1 cellular context compared by ENCODE assay signal in the genomic region with DNA sequence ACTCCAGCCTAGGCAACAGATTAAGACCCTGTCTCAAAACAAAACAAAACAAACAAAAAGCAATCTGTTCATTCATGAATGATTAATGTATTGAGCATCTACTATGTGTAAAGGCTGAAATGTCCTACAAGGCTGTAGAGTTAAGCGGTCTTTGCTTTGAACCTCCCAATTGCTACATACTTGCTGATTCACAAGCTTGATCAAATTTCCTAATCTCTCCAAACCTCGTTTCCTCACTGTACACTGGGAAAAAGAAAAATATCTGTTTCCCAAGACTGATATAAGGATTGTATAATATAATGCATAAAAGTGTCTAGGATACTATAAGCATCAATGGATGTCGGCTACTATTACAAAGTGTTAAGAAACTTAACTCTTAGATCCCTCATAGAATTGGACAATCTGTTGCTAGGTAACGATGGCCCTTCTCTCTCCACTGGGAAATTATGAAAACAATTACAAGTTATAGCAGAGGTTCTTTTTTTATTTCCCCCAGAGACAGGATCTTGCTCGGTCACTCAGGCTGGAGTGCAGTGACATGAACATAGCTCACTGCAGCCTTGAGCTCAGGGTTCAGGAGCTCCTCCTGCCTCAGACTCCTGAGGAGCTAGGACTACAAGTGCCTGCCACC.
TF ChIP-seq lines count a peak whose summit lies in the region.

No MANE protein-coding gene starts in this region.

TF ChIP-seq in K562, 482 proteins besides CTCF, POLR2A, EP300 and RAD21:
- peak; percentile 71 for TF ChIP-seq RFX1 (IDR thresholded peaks at IDR 0.05)
- no peak for TF ChIP-seq BCL6 (CRISPR knock-in tag; IDR thresholded peaks at IDR 0.05)
- TF ChIP-seq, protein P1, sequence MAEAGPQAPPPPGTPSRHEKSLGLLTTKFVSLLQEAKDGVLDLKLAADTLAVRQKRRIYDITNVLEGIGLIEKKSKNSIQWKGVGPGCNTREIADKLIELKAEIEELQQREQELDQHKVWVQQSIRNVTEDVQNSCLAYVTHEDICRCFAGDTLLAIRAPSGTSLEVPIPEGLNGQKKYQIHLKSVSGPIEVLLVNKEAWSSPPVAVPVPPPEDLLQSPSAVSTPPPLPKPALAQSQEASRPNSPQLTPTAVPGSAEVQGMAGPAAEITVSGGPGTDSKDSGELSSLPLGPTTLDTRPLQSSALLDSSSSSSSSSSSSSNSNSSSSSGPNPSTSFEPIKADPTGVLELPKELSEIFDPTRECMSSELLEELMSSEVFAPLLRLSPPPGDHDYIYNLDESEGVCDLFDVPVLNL (CRISPR knock-in tag; IDR thresholded peaks at IDR 0.05; ENCODE audit: low read depth) = no peak
- TF ChIP-seq, protein P2, sequence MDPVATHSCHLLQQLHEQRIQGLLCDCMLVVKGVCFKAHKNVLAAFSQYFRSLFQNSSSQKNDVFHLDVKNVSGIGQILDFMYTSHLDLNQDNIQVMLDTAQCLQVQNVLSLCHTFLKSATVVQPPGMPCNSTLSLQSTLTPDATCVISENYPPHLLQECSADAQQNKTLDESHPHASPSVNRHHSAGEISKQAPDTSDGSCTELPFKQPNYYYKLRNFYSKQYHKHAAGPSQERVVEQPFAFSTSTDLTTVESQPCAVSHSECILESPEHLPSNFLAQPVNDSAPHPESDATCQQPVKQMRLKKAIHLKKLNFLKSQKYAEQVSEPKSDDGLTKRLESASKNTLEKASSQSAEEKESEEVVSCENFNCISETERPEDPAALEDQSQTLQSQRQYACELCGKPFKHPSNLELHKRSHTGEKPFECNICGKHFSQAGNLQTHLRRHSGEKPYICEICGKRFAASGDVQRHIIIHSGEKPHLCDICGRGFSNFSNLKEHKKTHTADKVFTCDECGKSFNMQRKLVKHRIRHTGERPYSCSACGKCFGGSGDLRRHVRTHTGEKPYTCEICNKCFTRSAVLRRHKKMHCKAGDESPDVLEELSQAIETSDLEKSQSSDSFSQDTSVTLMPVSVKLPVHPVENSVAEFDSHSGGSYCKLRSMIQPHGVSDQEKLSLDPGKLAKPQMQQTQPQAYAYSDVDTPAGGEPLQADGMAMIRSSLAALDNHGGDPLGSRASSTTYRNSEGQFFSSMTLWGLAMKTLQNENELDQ (CRISPR knock-in tag; IDR thresholded peaks at IDR 0.05; ENCODE audit: borderline replicate concordance) = no peak
- TF ChIP-seq, protein P3, sequence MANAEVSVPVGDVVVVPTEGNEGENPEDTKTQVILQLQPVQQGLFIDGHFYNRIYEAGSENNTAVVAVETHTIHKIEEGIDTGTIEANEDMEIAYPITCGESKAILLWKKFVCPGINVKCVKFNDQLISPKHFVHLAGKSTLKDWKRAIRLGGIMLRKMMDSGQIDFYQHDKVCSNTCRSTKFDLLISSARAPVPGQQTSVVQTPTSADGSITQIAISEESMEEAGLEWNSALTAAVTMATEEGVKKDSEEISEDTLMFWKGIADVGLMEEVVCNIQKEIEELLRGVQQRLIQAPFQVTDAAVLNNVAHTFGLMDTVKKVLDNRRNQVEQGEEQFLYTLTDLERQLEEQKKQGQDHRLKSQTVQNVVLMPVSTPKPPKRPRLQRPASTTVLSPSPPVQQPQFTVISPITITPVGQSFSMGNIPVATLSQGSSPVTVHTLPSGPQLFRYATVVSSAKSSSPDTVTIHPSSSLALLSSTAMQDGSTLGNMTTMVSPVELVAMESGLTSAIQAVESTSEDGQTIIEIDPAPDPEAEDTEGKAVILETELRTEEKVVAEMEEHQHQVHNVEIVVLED (CRISPR knock-in tag; IDR thresholded peaks at IDR 0.05) = no peak
- TF ChIP-seq MIER1 (IDR thresholded peaks at IDR 0.05; ENCODE audit: low read depth) = no peak
